ENCODE assay signal across 8 cellular contexts in the genomic region with DNA sequence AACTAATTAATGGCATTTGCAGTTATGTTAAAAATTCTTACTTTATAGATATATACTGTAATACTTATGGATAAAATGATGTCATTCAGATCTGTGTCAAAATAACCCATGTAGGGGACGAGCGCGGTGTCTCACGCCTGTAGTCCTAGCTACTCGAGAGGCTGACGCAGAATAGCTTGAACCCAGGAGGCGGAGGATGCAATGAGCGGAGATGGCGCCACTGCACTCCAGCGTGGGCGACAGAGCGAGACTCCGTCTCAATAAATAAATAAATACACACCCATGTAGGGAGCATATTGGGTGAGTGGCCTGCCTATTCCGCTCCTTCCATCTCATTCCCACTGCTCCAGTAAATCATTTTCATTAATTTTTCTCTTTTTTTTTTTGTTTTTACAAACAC. TPM values are rescaled to one million over a fixed set of nuclear protein-coding genes. Genes with fewer than 3 reads are reported as not detected.
A peak's percentile ranks its signal among the peaks of the same experiment; 100 is the strongest.
DNase-seq lines count a peak whose midpoint lies in the region; ATAC-seq and TF ChIP-seq lines count a peak whose summit lies in the region.

No MANE protein-coding gene starts in this region.

- H3K27ac Mint-ChIP-seq in activated CD4-positive, alpha-beta memory T cell treated with anti-CD3 and anti-CD28 coated beads, Interleukin-2, amount 10 ng/mL, durations not matched to agents 7 days and 5 days: peak overlapping the region; percentile 87

- TF ChIP-seq CTCF in heart left ventricle (IDR thresholded peaks at IDR 0.05) (no peak), gastrocnemius medialis (IDR thresholded peaks at IDR 0.05 in 4 of 5, conservative IDR thresholded peaks at IDR 0.05 in 1 of 5) (no peak)

- intact Hi-C loops in heart left ventricle (cut with DNase I): loop anchor here in 1 of 10 donors (10.0 kb wide), 1 partner anchor 393 kb away; the partner anchor contains the start of genes NAGA, PHETA2 and SMDT1
- intact Hi-C loops in gastrocnemius medialis (cut with DNase I; ENCODE audit: low total_unique reads): no loop called here

- H3K9me3 ChIP-seq in HUES6 (ENCODE audit: control insufficient read depth, insufficient read depth, low read depth, low read length): no peaks in the 10 kb centered on the region
- H3K9me3 ChIP-seq in heart left ventricle: no peaks in the 10 kb centered on the region
- H3K9me3 ChIP-seq in gastrocnemius medialis: no peaks in the 10 kb centered on the region

- DNase-seq in activated CD4-positive, alpha-beta memory T cell treated with anti-CD3 and anti-CD28 coated beads, Interleukin-2, amount 10 ng/mL, durations not matched to agents 7 days and 5 days: no peak
- DNase-seq in heart left ventricle (no peak), gastrocnemius medialis (no peak), HuH-7 (ENCODE audit: low spot score) (no peak)

- POLR2A ChIA-PET in activated CD4-positive, alpha-beta memory T cell treated with anti-CD3 and anti-CD28 coated beads, Interleukin-2, amount 10 ng/mL, durations not matched to agents 7 days and 5 days (lab: Charles Lee): interaction anchor here (4.6 kb wide), 1 partner anchor 14 kb away, joined by 24 read pairs; no protein-coding TSS in a partner anchor

- no peak overlapping the region for H3K9ac ChIP-seq in HUES6 (ENCODE audit: low read length)

- TF ChIP-seq POLR2A in heart left ventricle (IDR thresholded peaks at IDR 0.05): no peak
- no peak for TF ChIP-seq POLR2A in gastrocnemius medialis (IDR thresholded peaks at IDR 0.05)

- in situ Hi-C loops in gastrocnemius medialis (cut with MboI; ENCODE audit: low sequenced_read_pairs in 4 of 4): no loop called here

- H3K9me3 Mint-ChIP-seq in activated CD4-positive, alpha-beta memory T cell treated with anti-CD3 and anti-CD28 coated beads, Interleukin-2, amount 10 ng/mL, durations not matched to agents 7 days and 5 days: no peaks in the 10 kb centered on the region

- H3K4me1 Mint-ChIP-seq in activated CD4-positive, alpha-beta memory T cell treated with anti-CD3 and anti-CD28 coated beads, Interleukin-2, amount 10 ng/mL, durations not matched to agents 7 days and 5 days: peaks cover 25% of the 10 kb centered on the region

- WGBS in heart left ventricle, 4 donors: 48 to 71% (median 61%) methylated on average over 14 of the region's 14 CpGs

- H3K27ac ChIP-seq in HUES6 (ENCODE audit: low read depth, low read length) (no peak overlapping the region), heart left ventricle (peak overlapping the region in 10 of 12 donors; percentile 39 to 94 (median 82)), gastrocnemius medialis (peak overlapping the region; percentile 84 to 93 (median 91))

- peaks cover 42% of the 10 kb centered on the region for H3K36me3 Mint-ChIP-seq in activated CD4-positive, alpha-beta memory T cell treated with anti-CD3 and anti-CD28 coated beads, Interleukin-2, amount 10 ng/mL, durations not matched to agents 7 days and 5 days (ENCODE audit: low read depth)

- H3K27me3 ChIP-seq in HUES6 (ENCODE audit: control insufficient read depth, insufficient read depth, low read length): no peaks in the 10 kb centered on the region
- no peaks in the 10 kb centered on the region for H3K27me3 ChIP-seq in heart left ventricle
- H3K27me3 ChIP-seq in gastrocnemius medialis: no peaks in the 10 kb centered on the region

- ATAC-seq in heart left ventricle (peak in 2 of 4 donors; percentile 35 to 47), gastrocnemius medialis (peak; percentile 20 to 30), HG02763 (IDR thresholded peaks at IDR 0.05; ENCODE audit: unreplicated experiment) (no peak), GM21423 (IDR thresholded peaks at IDR 0.05; ENCODE audit: unreplicated experiment) (no peak), HG02970 (IDR thresholded peaks at IDR 0.05; ENCODE audit: low FRiP score, unreplicated experiment) (no peak)

- H3K27me3 Mint-ChIP-seq in activated CD4-positive, alpha-beta memory T cell treated with anti-CD3 and anti-CD28 coated beads, Interleukin-2, amount 10 ng/mL, durations not matched to agents 7 days and 5 days: no peaks in the 10 kb centered on the region

- H3K4me3 ChIP-seq in HUES6 (ENCODE audit: low read depth, low read length) (peak overlapping the region; percentile 81), heart left ventricle (peak overlapping the region; percentile 38 to 91 (median 67)), gastrocnemius medialis (peak overlapping the region; percentile 65 to 82 (median 73))

- CTCF ChIA-PET in activated CD4-positive, alpha-beta memory T cell treated with anti-CD3 and anti-CD28 coated beads, Interleukin-2, amount 10 ng/mL, durations not matched to agents 7 days and 5 days (lab: Charles Lee): interaction anchor here (4.2 kb wide), 1 partner anchor 15 kb away, joined by 32 read pairs; no protein-coding TSS in a partner anchor

- peak overlapping the region; percentile 99 for H3K4me3 Mint-ChIP-seq in activated CD4-positive, alpha-beta memory T cell treated with anti-CD3 and anti-CD28 coated beads, Interleukin-2, amount 10 ng/mL, durations not matched to agents 7 days and 5 days

- peaks cover 36% of the 10 kb centered on the region for H3K36me3 ChIP-seq in HUES6 (ENCODE audit: control insufficient read depth, insufficient read depth, low read length)
- peaks cover 0 to 40% (median 37%) of the 10 kb centered on the region in 9 donors for H3K36me3 ChIP-seq in heart left ventricle
- H3K36me3 ChIP-seq in gastrocnemius medialis: peaks cover 0 to 36% of the 10 kb centered on the region in 2 donors

- no peaks in the 10 kb centered on the region for H3K4me1 ChIP-seq in HUES6 (ENCODE audit: control insufficient read depth, insufficient read depth, low read length)
- H3K4me1 ChIP-seq in heart left ventricle: peaks cover 0 to 11% (median 2%) of the 10 kb centered on the region in 12 donors
- peaks cover 4 to 6% of the 10 kb centered on the region in 2 donors for H3K4me1 ChIP-seq in gastrocnemius medialis

RNA-seq across cellular contexts. Expression of gene SNU13, which starts 7.1 kb away (rescaled TPM):
- total RNA-seq in activated CD4-positive, alpha-beta memory T cell treated with anti-CD3 and anti-CD28 coated beads, Interleukin-2, amount 10 ng/mL, durations not matched to agents 7 days and 5 days: 100 to 1,000 TPM; 166 to 176 TPM
- total RNA-seq in heart left ventricle: 100 to 1,000 TPM; 168 to 233 (median 201) TPM
- 100 to 1,000 TPM; 222 to 292 TPM for polyA plus RNA-seq in heart left ventricle
- 100 to 1,000 TPM; 177 to 202 (median 185) TPM for total RNA-seq in gastrocnemius medialis

RNA-seq across cellular contexts. Expression of gene MEI1, which starts 17.7 kb away (rescaled TPM):
- 10 to 100 TPM; 75.5 to 79.1 TPM for total RNA-seq in activated CD4-positive, alpha-beta memory T cell treated with anti-CD3 and anti-CD28 coated beads, Interleukin-2, amount 10 ng/mL, durations not matched to agents 7 days and 5 days
- total RNA-seq in heart left ventricle (1 to 10 TPM in 3 of 9 donors, under 1 TPM in 2, not detected in 4; 0.40 to 2.3 (median 1.1) TPM), gastrocnemius medialis (under 1 TPM in 1 of 4 donors, not detected in 3; 0.29 TPM)
- under 1 TPM; 0.23 to 0.54 TPM for polyA plus RNA-seq in heart left ventricle

Comparison
In these comparisons a context has a peak if more than half of its experiments do, and no peak if none do; other contexts are left out.
1. ATAC-seq: peak in gastrocnemius medialis (2 of 2); none in HG02763 (single experiment), GM21423 (single experiment) and HG02970 (single experiment).
2. RNA of gene MEI1, which starts 17.7 kb away (total RNA-seq): 75.5 to 79.1 TPM in activated CD4-positive, alpha-beta memory T cell treated with anti-CD3 and anti-CD28 coated beads, Interleukin-2, amount 10 ng/mL, durations not matched to agents 7 days and 5 days; 0.40 to 2.3 TPM in heart left ventricle and 0.29 TPM in gastrocnemius medialis; every median in the first group is over 10 times any median in the second.
3. Peak in every context shown above with its lines, with median percentiles within 50 percentile points of each other: H3K4me3 ChIP-seq.